Comparison of ENCODE assay signal across 10 cellular contexts in the genomic region with DNA sequence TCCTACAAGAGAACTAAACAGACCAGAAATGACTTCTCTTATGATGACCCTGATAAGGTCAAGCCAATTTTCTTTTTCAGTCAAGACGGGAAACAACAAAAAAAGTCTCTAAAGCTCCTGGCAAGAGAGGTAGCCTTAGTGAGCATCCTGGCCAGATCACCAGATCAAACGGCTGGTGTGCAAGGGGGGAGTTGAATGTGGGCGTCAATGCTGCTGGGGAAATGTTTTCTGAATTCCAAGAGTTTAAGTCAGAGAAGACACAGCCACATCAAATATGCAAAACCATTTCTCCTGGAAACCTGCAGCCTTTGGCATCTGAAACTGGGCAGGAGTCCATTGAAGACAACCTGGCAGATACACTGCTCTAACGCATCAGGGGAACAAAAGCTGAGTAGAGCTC. TPM values are rescaled to one million over a fixed set of nuclear protein-coding genes. Genes with fewer than 3 reads are reported as not detected.
A peak's percentile ranks its signal among the peaks of the same experiment; 100 is the strongest.
DNase-seq lines count a peak whose midpoint lies in the region; ATAC-seq and TF ChIP-seq lines count a peak whose summit lies in the region.
"Had no signal": no experiment of that assay in that cellular context is flagged by ENCODE, and none has a peak within 500 bp of the region (broad histone marks: within the 10 kb centered on the region; RNA-seq: fewer than 3 reads in every experiment).

No MANE protein-coding gene starts in this region.

- peak; percentile 69 for DNase-seq in GM04504 (ENCODE audit: low read depth)
- DNase-seq in SK-N-SH: no peak
- DNase-seq in epithelial cell of proximal tubule (ENCODE audit: low read depth): peak; percentile 42
- DNase-seq in renal cortical epithelial cell (ENCODE audit: low read depth): peak; percentile 91
- DNase-seq in DMS53 treated with DMSO at 0.1 percent for 48 hours (lab: John Stamatoyannopoulos, UW; ENCODE audit: unreplicated experiment): no peak
- no peak for DNase-seq in gastrocnemius medialis
- no peak for DNase-seq in activated CD4-positive, alpha-beta T cell treated with anti-CD3 and anti-CD28 coated beads for 48 hours
- DNase-seq: NCI-H345 had no signal

- H3K4me2 ChIP-seq in SK-N-SH: peak overlapping the region; percentile 35; the same call in 1 of the 2 replicates

- TF ChIP-seq RAD21 in SK-N-SH (IDR thresholded peaks at IDR 0.05; ENCODE audit: low read length): no peak

- TF ChIP-seq CTCF in SK-N-SH (IDR thresholded peaks at IDR 0.05) (no peak), epithelial cell of proximal tubule (conservative IDR thresholded peaks at IDR 0.05; ENCODE audit: low read depth, low read length) (no peak), gastrocnemius medialis (IDR thresholded peaks at IDR 0.05 in 4 of 5, conservative IDR thresholded peaks at IDR 0.05 in 1 of 5) (no peak)

- no peaks in the 10 kb centered on the region for H3K9me2 ChIP-seq in SK-N-SH

- H3K4me3 ChIP-seq in SK-N-SH (ENCODE audit: low read depth in 2 of 2, low read length in 1 of 2) (no peak overlapping the region), epithelial cell of proximal tubule (ENCODE audit: low read depth, low read length) (no peak overlapping the region), gastrocnemius medialis (no peak overlapping the region)
- H3K4me3 ChIP-seq: K562, lung had no signal

- POLR2A ChIA-PET in SK-N-SH (lab: Yijun Ruan, JAX): no interaction called here

- H3F3A ChIP-seq in SK-N-SH (replicated peaks; ENCODE audit: insufficient read depth): peaks cover 71% of the 10 kb centered on the region

- H3K9ac ChIP-seq in SK-N-SH: peak overlapping the region; percentile 40; the same call in 1 of the 2 replicates

- H3K27me3 ChIP-seq in SK-N-SH (ENCODE audit: insufficient read depth): no peaks in the 10 kb centered on the region
- no peaks in the 10 kb centered on the region for H3K27me3 ChIP-seq in gastrocnemius medialis

- H2AFZ ChIP-seq in SK-N-SH (ENCODE audit: low read depth): no peak overlapping the region

- peaks cover 66% of the 10 kb centered on the region; the same call in 1 of the 2 replicates for H3K79me2 ChIP-seq in SK-N-SH (ENCODE audit: insufficient read depth)

- in situ Hi-C loops in gastrocnemius medialis (cut with MboI; ENCODE audit: low sequenced_read_pairs in 4 of 4): loop anchor here (25.0 kb wide), 2 partner anchors 313 to 438 kb away; a partner anchor contains a TSS

- H3K9me3 ChIP-seq in SK-N-SH: no peaks in the 10 kb centered on the region
- H3K9me3 ChIP-seq in gastrocnemius medialis: no peaks in the 10 kb centered on the region

- no peaks in the 10 kb centered on the region; the same call in 1 of the 2 replicates for H4K20me1 ChIP-seq in SK-N-SH (ENCODE audit: insufficient read depth)

- no peak for TF ChIP-seq POLR2A in gastrocnemius medialis (IDR thresholded peaks at IDR 0.05)

- WGBS in SK-N-SH (ENCODE audit: low lambda C conversion rate): 11% methylated on average over 4 of the region's 4 CpGs

- H3K4me1 ChIP-seq in SK-N-SH (ENCODE audit: control insufficient read depth in 1 of 2, insufficient read depth in 2 of 2, low read depth in 1 of 2, low read length in 1 of 2) (peaks cover 4 to 37% of the 10 kb centered on the region in 2 experiments; a peak in 3 of 4 replicates), gastrocnemius medialis (peaks cover 0 to 3% of the 10 kb centered on the region in 2 donors)

- ATAC-seq in gastrocnemius medialis: no peak
- ATAC-seq: K562 had no signal

- H3K36me3 ChIP-seq in SK-N-SH (replicated peaks in 1 of 2; ENCODE audit: control insufficient read depth in 1 of 2, insufficient read depth in 2 of 2, low read length in 1 of 2) (peaks cover 62 to 66% of the 10 kb centered on the region in 2 experiments), gastrocnemius medialis (peaks cover 9 to 94% of the 10 kb centered on the region in 2 donors)

- TF ChIP-seq EP300 in SK-N-SH (IDR thresholded peaks at IDR 0.05; ENCODE audit: borderline replicate concordance in 1 of 2, low read depth in 1 of 2, low read length in 1 of 2): peak; percentile 44 to 95

- CTCF ChIA-PET in SK-N-SH (lab: Yijun Ruan, JAX): interaction anchor here (1.0 to 2.9 kb wide), 3 partner anchors 15 to 154 kb away, joined by 4 to 19 read pairs (median 4); a partner anchor contains a TSS

- intact Hi-C loops in gastrocnemius medialis (cut with DNase I; ENCODE audit: low total_unique reads): no loop called here

- peak overlapping the region; percentile 82 to 87 for H3K27ac ChIP-seq in SK-N-SH (ENCODE audit: low read depth in 2 of 2, low read length in 1 of 2)
- H3K27ac ChIP-seq in gastrocnemius medialis: no peak overlapping the region

TF ChIP-seq in SK-N-SH, 30 proteins besides CTCF, POLR2A, EP300 and RAD21 (continues in another document):
- TF ChIP-seq, protein P1, sequence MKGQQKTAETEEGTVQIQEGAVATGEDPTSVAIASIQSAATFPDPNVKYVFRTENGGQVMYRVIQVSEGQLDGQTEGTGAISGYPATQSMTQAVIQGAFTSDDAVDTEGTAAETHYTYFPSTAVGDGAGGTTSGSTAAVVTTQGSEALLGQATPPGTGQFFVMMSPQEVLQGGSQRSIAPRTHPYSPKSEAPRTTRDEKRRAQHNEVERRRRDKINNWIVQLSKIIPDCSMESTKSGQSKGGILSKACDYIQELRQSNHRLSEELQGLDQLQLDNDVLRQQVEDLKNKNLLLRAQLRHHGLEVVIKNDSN (IDR thresholded peaks at IDR 0.05; ENCODE audit: borderline replicate concordance, low read depth): no peak
- no peak for TF ChIP-seq MXI1 (IDR thresholded peaks at IDR 0.05; ENCODE audit: low read depth, low read length)
- no peak for TF ChIP-seq TAF1 (IDR thresholded peaks at IDR 0.05; ENCODE audit: borderline replicate concordance, low read depth, low read length)
- no peak for TF ChIP-seq RCOR1 (IDR thresholded peaks at IDR 0.05; ENCODE audit: low read length)
- 0 out of 2 replicates have a peak, but pooled peaks have one; percentile 39 for TF ChIP-seq ELF1 (IDR thresholded peaks at IDR 0.05)
- TF ChIP-seq FOXJ3 (CRISPR knock-in tag; IDR thresholded peaks at IDR 0.05): no peak
- no peak for TF ChIP-seq NRF1 (IDR thresholded peaks at IDR 0.05; ENCODE audit: low read depth, low read length)
- no peak for TF ChIP-seq RFX5 (IDR thresholded peaks at IDR 0.05; ENCODE audit: low read length)
- TF ChIP-seq POLR2AphosphoS5 (IDR thresholded peaks at IDR 0.05; ENCODE audit: low read depth, low read length): peak; percentile 76; the same call in 1 of the 2 replicates
- TF ChIP-seq, protein P2, sequence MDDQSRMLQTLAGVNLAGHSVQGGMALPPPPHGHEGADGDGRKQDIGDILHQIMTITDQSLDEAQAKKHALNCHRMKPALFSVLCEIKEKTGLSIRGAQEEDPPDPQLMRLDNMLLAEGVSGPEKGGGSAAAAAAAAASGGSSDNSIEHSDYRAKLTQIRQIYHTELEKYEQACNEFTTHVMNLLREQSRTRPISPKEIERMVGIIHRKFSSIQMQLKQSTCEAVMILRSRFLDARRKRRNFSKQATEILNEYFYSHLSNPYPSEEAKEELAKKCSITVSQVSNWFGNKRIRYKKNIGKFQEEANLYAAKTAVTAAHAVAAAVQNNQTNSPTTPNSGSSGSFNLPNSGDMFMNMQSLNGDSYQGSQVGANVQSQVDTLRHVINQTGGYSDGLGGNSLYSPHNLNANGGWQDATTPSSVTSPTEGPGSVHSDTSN (IDR thresholded peaks at IDR 0.05): peak; percentile 93
- TF ChIP-seq, protein P3, sequence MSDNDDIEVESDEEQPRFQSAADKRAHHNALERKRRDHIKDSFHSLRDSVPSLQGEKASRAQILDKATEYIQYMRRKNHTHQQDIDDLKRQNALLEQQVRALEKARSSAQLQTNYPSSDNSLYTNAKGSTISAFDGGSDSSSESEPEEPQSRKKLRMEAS (IDR thresholded peaks at IDR 0.05; ENCODE audit: low read depth): peak; percentile 72
- TF ChIP-seq TEAD4 (IDR thresholded peaks at IDR 0.05; ENCODE audit: borderline replicate concordance, insufficient read depth): peak; percentile 98
- peak; percentile 91 for TF ChIP-seq JUND (IDR thresholded peaks at IDR 0.05)
- TF ChIP-seq, protein P4, sequence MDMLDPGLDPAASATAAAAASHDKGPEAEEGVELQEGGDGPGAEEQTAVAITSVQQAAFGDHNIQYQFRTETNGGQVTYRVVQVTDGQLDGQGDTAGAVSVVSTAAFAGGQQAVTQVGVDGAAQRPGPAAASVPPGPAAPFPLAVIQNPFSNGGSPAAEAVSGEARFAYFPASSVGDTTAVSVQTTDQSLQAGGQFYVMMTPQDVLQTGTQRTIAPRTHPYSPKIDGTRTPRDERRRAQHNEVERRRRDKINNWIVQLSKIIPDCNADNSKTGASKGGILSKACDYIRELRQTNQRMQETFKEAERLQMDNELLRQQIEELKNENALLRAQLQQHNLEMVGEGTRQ (IDR thresholded peaks at IDR 0.05; ENCODE audit: borderline replicate concordance, low read depth, low read length): no peak
- TF ChIP-seq FOSL2 (IDR thresholded peaks at IDR 0.05; ENCODE audit: borderline replicate concordance, low read depth): peak; percentile 89
- TF ChIP-seq EZH2phosphoT487 (IDR thresholded peaks at IDR 0.05; ENCODE audit: borderline replicate concordance, low read depth): no peak
- TF ChIP-seq CHD2 (IDR thresholded peaks at IDR 0.05; ENCODE audit: low read length, partially characterized antibody): no peak
- TF ChIP-seq MEF2A (IDR thresholded peaks at IDR 0.05; ENCODE audit: borderline replicate concordance, low read depth): peak; percentile 52; the same call in 1 of the 2 replicates
- TF ChIP-seq TCF12 (IDR thresholded peaks at IDR 0.05): peak; percentile 96
- TF ChIP-seq NFIC (IDR thresholded peaks at IDR 0.05; ENCODE audit: borderline replicate concordance): peak; percentile 94

RNA-seq across cellular contexts. Expression of a gene that starts 16.0 kb away (rescaled TPM):
- polyA plus RNA-seq in SK-N-SH (2012; rRNA removed): 2.8 and 3.2 TPM in 2 replicates
- polyA plus RNA-seq in SK-N-SH (2012; cell fraction: cytosol; rRNA removed): 1.3 and 2.1 TPM in 2 replicates
- 5.8 and 6.0 TPM in 2 replicates for polyA plus RNA-seq in SK-N-SH (2012; cell fraction: nucleus; rRNA removed)
- total RNA-seq in epithelial cell of proximal tubule: 0.46 and 1.0 TPM in 2 replicates
- total RNA-seq in renal cortical epithelial cell: 0.35 and 2.3 TPM in 2 replicates
- total RNA-seq in gastrocnemius medialis: 1 to 10 TPM in 3 of 4 donors, under 1 TPM in 1; 0.19 to 5.0 (median 2.6) TPM

RNA-seq across cellular contexts. Expression of a gene that starts 51.8 kb away (rescaled TPM):
- polyA plus RNA-seq in SK-N-SH (2012; rRNA removed): 25.7 and 28.2 TPM in 2 replicates
- polyA plus RNA-seq in SK-N-SH (2012; cell fraction: cytosol; rRNA removed): 19.1 and 26.9 TPM in 2 replicates
- polyA plus RNA-seq in SK-N-SH (2012; cell fraction: nucleus; rRNA removed): 9.4 and 11.8 TPM in 2 replicates
- total RNA-seq in epithelial cell of proximal tubule: 0.06 TPM in 1 of 2 replicates, not detected in the other
- total RNA-seq in renal cortical epithelial cell: not detected in 2 replicates
- total RNA-seq in gastrocnemius medialis: under 1 TPM in 1 of 4 donors, not detected in 3; 0.85 TPM
- polyA plus RNA-seq: K562 had no signal

Comparison
In these comparisons a context has a peak if more than half of its experiments do, and no peak if none do; other contexts are left out.
1. DNase-seq: peak in GM04504 (single experiment), epithelial cell of proximal tubule (single experiment) and renal cortical epithelial cell (single experiment); none in SK-N-SH (single experiment), DMS53 treated with DMSO at 0.1 percent for 48 hours (single experiment), gastrocnemius medialis (0 of 2) and activated CD4-positive, alpha-beta T cell treated with anti-CD3 and anti-CD28 coated beads for 48 hours (single experiment).
2. H3K27ac ChIP-seq: peak in SK-N-SH (2 of 2); none in gastrocnemius medialis (0 of 4).